ENCODE assay signal across 9 cellular contexts in the genomic region with DNA sequence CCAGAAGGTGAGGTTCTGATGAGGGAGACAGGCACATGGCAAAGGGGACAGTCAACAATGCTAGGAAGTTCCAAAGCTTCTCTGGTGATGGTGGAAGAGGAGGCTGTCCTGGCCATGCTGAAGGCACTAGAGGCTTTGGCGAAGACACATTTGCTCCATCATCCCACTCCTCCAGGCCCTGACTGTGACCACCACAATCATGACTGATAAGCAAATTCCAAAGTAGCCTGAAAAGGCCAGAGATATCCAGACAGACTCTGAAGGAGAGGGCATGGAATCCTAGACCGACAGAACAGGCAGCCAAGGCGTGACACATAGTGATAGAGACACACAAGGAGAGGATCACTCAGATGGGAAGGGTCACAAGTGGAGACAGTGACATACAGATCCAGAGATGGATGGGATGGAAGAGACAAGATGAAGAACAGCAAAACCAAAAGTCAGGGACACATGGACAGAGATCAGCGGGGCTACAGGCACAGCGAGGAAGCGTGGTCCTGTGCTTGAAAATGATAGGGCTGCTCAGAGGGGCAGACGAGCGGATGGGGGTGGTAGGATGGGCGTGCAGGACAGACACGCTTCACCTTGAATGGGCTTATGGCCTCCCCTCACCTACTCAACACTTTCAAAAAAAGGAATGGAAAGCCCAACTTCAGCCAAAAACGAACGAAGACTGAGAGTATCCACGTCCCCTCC. TPM values are rescaled to one million over a fixed set of nuclear protein-coding genes. Genes with fewer than 3 reads are reported as not detected.
DNase-seq lines count a peak whose midpoint lies in the region; ATAC-seq and TF ChIP-seq lines count a peak whose summit lies in the region.
"Had no signal": no experiment of that assay in that cellular context is flagged by ENCODE, and none has a peak within 500 bp of the region (broad histone marks: within the 10 kb centered on the region; RNA-seq: fewer than 3 reads in every experiment).

No MANE protein-coding gene starts in this region.

- H4K20me1 ChIP-seq in Karpas-422 (ENCODE audit: insufficient read depth, low read depth, low read length) (no peaks in the 10 kb centered on the region), neural cell (ENCODE audit: insufficient read depth) (no peaks in the 10 kb centered on the region)

- H2AFZ ChIP-seq in ACC112 (ENCODE audit: low read length, unreplicated experiment) (no peak overlapping the region), Karpas-422 (ENCODE audit: low read length) (no peak overlapping the region), neural cell (ENCODE audit: low read depth, low read length) (peak overlapping the region; percentile 31)

- H3K9ac ChIP-seq in Karpas-422 (ENCODE audit: low read length) = no peak overlapping the region; the same call in 1 of the 2 replicates
- H3K9ac ChIP-seq in neural cell (ENCODE audit: low read length) = peak overlapping the region; percentile 100

- H3K4me2 ChIP-seq in Karpas-422 (ENCODE audit: low read depth, low read length, poor library complexity, severe bottlenecking) (peak overlapping the region; percentile 83), neural cell (ENCODE audit: low read length) (peak overlapping the region; percentile 98)

- no peaks in the 10 kb centered on the region for H3K79me2 ChIP-seq in ACC112 (ENCODE audit: control insufficient read depth, insufficient read depth, low read length, unreplicated experiment)
- 0 out of 2 replicates have a peak, but pooled peaks cover 4% of the 10 kb centered on the region for H3K79me2 ChIP-seq in Karpas-422 (ENCODE audit: low read length)
- peaks cover 49% of the 10 kb centered on the region for H3K79me2 ChIP-seq in neural cell (replicated peaks; ENCODE audit: insufficient read depth, low read length)

- H3K4me1 ChIP-seq in ACC112 (ENCODE audit: control insufficient read depth, insufficient read depth, low read length, unreplicated experiment) (peaks cover 5% of the 10 kb centered on the region), Karpas-422 (ENCODE audit: low read length) (peaks cover 25% of the 10 kb centered on the region), ectodermal cell (ENCODE audit: control insufficient read depth, insufficient read depth, low read length) (peaks cover 56% of the 10 kb centered on the region)

- H3K27me3 ChIP-seq in ACC112 (ENCODE audit: insufficient read depth, low read length) (peaks cover 21% of the 10 kb centered on the region; the same call in 1 of the 2 replicates), Karpas-422 (ENCODE audit: low read length) (no peaks in the 10 kb centered on the region), ectodermal cell (ENCODE audit: control insufficient read depth, insufficient read depth, low read length, poor library complexity, severe bottlenecking) (no peaks in the 10 kb centered on the region), neural cell (ENCODE audit: insufficient read depth, low read depth, low read length) (no peaks in the 10 kb centered on the region)

- no peaks in the 10 kb centered on the region for H3K36me3 ChIP-seq in ACC112 (ENCODE audit: insufficient read depth, low read length)
- no peaks in the 10 kb centered on the region for H3K36me3 ChIP-seq in Karpas-422 (ENCODE audit: insufficient read depth, low read length)
- no peaks in the 10 kb centered on the region for H3K36me3 ChIP-seq in ectodermal cell (ENCODE audit: control insufficient read depth, insufficient read depth, low read length)
- no peaks in the 10 kb centered on the region for H3K36me3 ChIP-seq in neural cell (ENCODE audit: insufficient read depth, low read length)

- H3K4me3 ChIP-seq in ACC112 (ENCODE audit: low read depth, low read length) = peak overlapping the region; percentile 83
- H3K4me3 ChIP-seq in Karpas-422 (ENCODE audit: low read length) = peak overlapping the region; percentile 79; the same call in 1 of the 2 replicates
- peak overlapping the region; percentile 86 for H3K4me3 ChIP-seq in ectodermal cell (ENCODE audit: insufficient read depth, low read depth, low read length)
- peak overlapping the region; percentile 89 for H3K4me3 ChIP-seq in neural cell (ENCODE audit: low read length)

- ATAC-seq in HG03378 (IDR thresholded peaks at IDR 0.05; ENCODE audit: unreplicated experiment) (no peak), HG03095 (IDR thresholded peaks at IDR 0.05; ENCODE audit: unreplicated experiment) (no peak), HG03025 (IDR thresholded peaks at IDR 0.05; ENCODE audit: low FRiP score, unreplicated experiment) (no peak)

- no peak for TF ChIP-seq EP300 in neural cell (conservative IDR thresholded peaks at IDR 0.05; ENCODE audit: poor library complexity, severe bottlenecking)

- H3K27ac ChIP-seq in ACC112 (ENCODE audit: low read depth, low read length) (no peak overlapping the region), Karpas-422 (ENCODE audit: low read length) (no peak overlapping the region), ectodermal cell (ENCODE audit: insufficient read depth, low read depth, low read length, poor library complexity, severe bottlenecking) (peak overlapping the region; percentile 8), neural cell (ENCODE audit: low read length) (peak overlapping the region; percentile 100)

- DNase-seq in Karpas-422 = no peak
- DNase-seq in NK-92 treated with Interleukin-12 subunit alpha and Interleukin-12 subunit beta, amount 100 ng/mL, for 24 hours (lab: John Stamatoyannopoulos, UW) = no peak
- DNase-seq: activated T-cell treated with anti-CD3 and anti-CD28 coated beads, Interleukin-2, amount 50 U/mL, for 24 hours had no signal

- no peaks in the 10 kb centered on the region for H3K9me2 ChIP-seq in Karpas-422 (replicated peaks; ENCODE audit: insufficient read depth, low read length)
- H3K9me2 ChIP-seq in neural cell (ENCODE audit: insufficient read depth, low read length) = no peaks in the 10 kb centered on the region

- TF ChIP-seq RAD21 in neural cell (conservative IDR thresholded peaks at IDR 0.05) = no peak

- no peaks in the 10 kb centered on the region for H3K9me3 ChIP-seq in Karpas-422 (ENCODE audit: low read length)
- no peaks in the 10 kb centered on the region for H3K9me3 ChIP-seq in ectodermal cell (ENCODE audit: control insufficient read depth, low read length)
- no peaks in the 10 kb centered on the region for H3K9me3 ChIP-seq in neural cell (ENCODE audit: low read length)

- TF ChIP-seq CTCF in neural cell (IDR thresholded peaks at IDR 0.05; ENCODE audit: poor library complexity, severe bottlenecking) = no peak

- WGBS in ectodermal cell, 2 experiments = 10% methylated on average over 13 of the region's 13 CpGs

- peaks cover 4% of the 10 kb centered on the region for H3F3A ChIP-seq in neural cell (ENCODE audit: insufficient read depth, low read length, poor library complexity, severe bottlenecking)

TF ChIP-seq in neural cell, 6 proteins besides CTCF, POLR2A, EP300 and RAD21:
- TF ChIP-seq MXI1 (conservative IDR thresholded peaks at IDR 0.05; ENCODE audit: poor library complexity, severe bottlenecking) (peak; percentile 70), SMC3 (conservative IDR thresholded peaks at IDR 0.05; ENCODE audit: poor library complexity) (peak; percentile 12), TAF1 (IDR thresholded peaks at IDR 0.05; ENCODE audit: low read depth) (no peak)

RNA-seq across cellular contexts. Expression of gene ZFHX2, which starts 1.3 kb away (rescaled TPM):
- 0.07 and 0.32 TPM in 2 replicates for total RNA-seq in Karpas-422 (2014; rRNA removed; shearing (Covaris generic); ENCODE audit: low replicate concordance)
- 27.6 TPM for polyA plus RNA-seq in ectodermal cell (2013, experiment 1 of 4)
- polyA plus RNA-seq in ectodermal cell (2013, experiment 2 of 4) = 26.1 TPM
- 20.3 TPM for polyA plus RNA-seq in ectodermal cell (2013, experiment 3 of 4)
- polyA plus RNA-seq in ectodermal cell (2013, experiment 4 of 4) = 23.0 TPM
- 0.72 and 1.7 TPM in 2 replicates for polyA plus RNA-seq in neural cell
- polyA minus RNA-seq in neural cell = 5.4 and 13.0 TPM in 2 replicates

RNA-seq across cellular contexts. Expression of gene THTPA, which starts 5.8 kb away (rescaled TPM):
- 16.2 and 57.5 TPM in 2 replicates for total RNA-seq in Karpas-422 (2014; rRNA removed; shearing (Covaris generic); ENCODE audit: low replicate concordance)
- 24.2 TPM for polyA plus RNA-seq in ectodermal cell (2013, experiment 1 of 4)
- 15.2 TPM for polyA plus RNA-seq in ectodermal cell (2013, experiment 2 of 4)
- polyA plus RNA-seq in ectodermal cell (2013, experiment 3 of 4) = 12.4 TPM
- polyA plus RNA-seq in ectodermal cell (2013, experiment 4 of 4) = 17.5 TPM
- polyA plus RNA-seq in neural cell = 51.3 and 58.2 TPM in 2 replicates
- 25.8 and 37.0 TPM in 2 replicates for polyA minus RNA-seq in neural cell

RNA-seq across cellular contexts. Expression of gene AP1G2, which starts 17.3 kb away (rescaled TPM):
- total RNA-seq in Karpas-422 (2014; rRNA removed; shearing (Covaris generic); ENCODE audit: low replicate concordance) = 207 and 248 TPM in 2 replicates
- 111 TPM for polyA plus RNA-seq in ectodermal cell (2013, experiment 1 of 4)
- 104 TPM for polyA plus RNA-seq in ectodermal cell (2013, experiment 2 of 4)
- 84.7 TPM for polyA plus RNA-seq in ectodermal cell (2013, experiment 3 of 4)
- polyA plus RNA-seq in ectodermal cell (2013, experiment 4 of 4) = 91.5 TPM
- 127 and 163 TPM in 2 replicates for polyA plus RNA-seq in neural cell
- polyA minus RNA-seq in neural cell = 46.5 and 53.4 TPM in 2 replicates

RNA-seq across cellular contexts. Expression of gene JPH4, which starts 28.3 kb away (rescaled TPM):
- 0.29 TPM in 1 of 2 replicates, not detected in the other for total RNA-seq in Karpas-422 (2014; rRNA removed; shearing (Covaris generic); ENCODE audit: low replicate concordance)
- polyA plus RNA-seq in ectodermal cell (2013, experiment 1 of 4) = 17.1 TPM
- polyA plus RNA-seq in ectodermal cell (2013, experiment 2 of 4) = 14.9 TPM
- polyA plus RNA-seq in ectodermal cell (2013, experiment 3 of 4) = 16.5 TPM
- polyA plus RNA-seq in ectodermal cell (2013, experiment 4 of 4) = 16.9 TPM
- 68.2 and 76.9 TPM in 2 replicates for polyA plus RNA-seq in neural cell
- polyA minus RNA-seq in neural cell = 59.4 and 60.7 TPM in 2 replicates

Comparison
In these comparisons a context has a peak if more than half of its experiments do, and no peak if none do; other contexts are left out.
1. H3K27ac ChIP-seq: peak in ectodermal cell (single experiment) and neural cell (single experiment); none in ACC112 (single experiment) and Karpas-422 (single experiment).
2. Peak in every context shown above with its lines, with median percentiles within 50 percentile points of each other: H3K4me3 ChIP-seq.